In the genomic region with DNA sequence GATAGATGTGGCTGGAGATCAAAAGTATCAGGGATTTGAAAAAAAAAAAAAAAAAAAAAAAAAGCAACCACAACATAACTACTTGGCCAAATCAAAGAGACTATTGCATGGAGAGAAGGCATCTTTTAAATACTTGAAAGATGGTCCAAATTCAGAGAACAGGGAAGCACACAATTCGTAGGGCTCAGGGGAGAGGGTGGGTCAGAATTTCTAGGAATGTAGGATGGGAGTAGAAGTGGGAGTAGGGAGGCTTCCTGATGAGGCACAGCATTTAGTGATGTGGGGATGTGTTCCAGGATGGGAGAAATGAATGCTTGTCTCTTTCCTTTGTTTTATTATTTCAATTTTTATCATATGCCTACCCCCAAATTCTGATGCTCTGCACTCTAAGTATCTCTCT, we compare ENCODE assay signal across 7 cellular contexts. TPM values are rescaled to one million over a fixed set of nuclear protein-coding genes. Genes with fewer than 3 reads are reported as not detected.
"Had no signal": no experiment of that assay in that cellular context is flagged by ENCODE, and none has a peak within 500 bp of the region (broad histone marks: within the 10 kb centered on the region; RNA-seq: fewer than 3 reads in every experiment).

No MANE protein-coding gene starts in this region.

- H3K9me3 Mint-ChIP-seq: GM23338 had no signal

- ATAC-seq: GM23338, K562 had no signal

- H3K4me1 Mint-ChIP-seq: GM23338, H9 had no signal

- H3K27ac Mint-ChIP-seq: GM23338, H9 had no signal

- DNase-seq: H9, HCEC 1CT, IMR-90 had no signal

- H3K4me3 Mint-ChIP-seq: GM23338, H9 had no signal

- H3K4me3 ChIP-seq: GM23338, K562 had no signal

RNA-seq across cellular contexts. Expression of a gene that starts 36.3 kb away (rescaled TPM):
- total RNA-seq: GM23338, H1, H9, HT-29, K562 had no signal
